In the genomic region with DNA sequence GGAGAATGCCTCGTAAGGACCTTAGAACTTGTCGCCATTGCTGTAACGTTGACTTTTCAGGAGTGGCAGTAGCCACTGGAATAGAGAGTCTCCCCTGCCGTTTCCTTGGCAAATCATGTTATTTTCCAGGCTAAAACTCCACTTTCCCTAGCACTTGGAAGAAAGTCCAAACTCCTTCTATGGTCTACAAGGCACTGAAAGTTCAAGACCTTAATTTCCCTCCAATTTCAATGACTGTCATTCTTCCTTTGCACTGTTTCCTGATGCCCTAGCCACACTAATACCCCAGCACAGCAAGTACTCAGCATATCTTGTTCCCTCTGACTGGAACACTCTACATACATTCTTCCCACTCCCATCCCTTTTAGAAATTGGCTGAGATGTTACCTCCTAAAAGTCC, we compare ENCODE assay signal across 10 cellular contexts. TPM values are rescaled to one million over a fixed set of nuclear protein-coding genes. Genes with fewer than 3 reads are reported as not detected.
DNase-seq lines count a peak whose midpoint lies in the region; ATAC-seq, FAIRE-seq and TF ChIP-seq lines count a peak whose summit lies in the region.
"Had no signal": no experiment of that assay in that cellular context is flagged by ENCODE, and none has a peak within 500 bp of the region (broad histone marks: within the 10 kb centered on the region; RNA-seq: fewer than 3 reads in every experiment).

No MANE protein-coding gene starts in this region.

- in situ Hi-C loops in HepG2 (cut with HindIII; ENCODE audit: extremely low pct_ligation_motif_present, low pct_unique_long_range_greater_than_20kb), result no loop called here

- no peak for TF ChIP-seq RAD21 in HepG2 (CRISPR knock-in tag; IDR thresholded peaks at IDR 0.05)

- CTCF ChIA-PET in activated CD8-positive, alpha-beta memory T cell treated with anti-CD3 and anti-CD28 coated beads, Interleukin-2, amount 10 ng/mL, durations not matched to agents 7 days and 5 days (lab: Charles Lee), result interaction anchor here (0.7 to 1.0 kb wide), 2 partner anchors 112 to 146 kb away, joined by 3 read pairs; no protein-coding TSS in a partner anchor
- CTCF ChIA-PET in HepG2 (lab: Yijun Ruan, JAX; ENCODE audit: low intra/inter-chr PET ratio, low total read pairs), result interaction anchor here (1.5 kb wide), 1 partner anchor 112 kb away, joined by 6 read pairs; no protein-coding TSS in a partner anchor

- WGBS in adrenal gland, 4 donors, result 81 to 85% (median 82%) methylated on average over 4 of the region's 4 CpGs
- WGBS in HepG2 (ENCODE audit: low lambda C conversion rate), result 50% methylated on average over 4 of the region's 4 CpGs

- H3K4me3 Mint-ChIP-seq in activated CD8-positive, alpha-beta memory T cell treated with anti-CD3 and anti-CD28 coated beads, Interleukin-2, amount 10 ng/mL, durations not matched to agents 7 days and 5 days, result peak overlapping the region; percentile 97

- POLR2A ChIA-PET in HepG2 (lab: Yijun Ruan, JAX), result no interaction called here

- no peaks in the 10 kb centered on the region for H3K27me3 ChIP-seq in adrenal gland
- no peaks in the 10 kb centered on the region; a peak in 1 of 5 replicates for H3K27me3 ChIP-seq in HepG2 (ENCODE audit: control insufficient read depth in 1 of 2, insufficient read depth in 2 of 2, low read length in 2 of 2)
- H3K27me3 ChIP-seq in thoracic aorta (replicated peaks; ENCODE audit: insufficient read depth), result no peaks in the 10 kb centered on the region

- peaks cover 3% of the 10 kb centered on the region for H3K36me3 Mint-ChIP-seq in activated CD8-positive, alpha-beta memory T cell treated with anti-CD3 and anti-CD28 coated beads, Interleukin-2, amount 10 ng/mL, durations not matched to agents 7 days and 5 days

- peak overlapping the region; percentile 74 for H3K4me2 ChIP-seq in HepG2 (ENCODE audit: low read depth, low read length)

- H3K27ac Mint-ChIP-seq in activated CD8-positive, alpha-beta memory T cell treated with anti-CD3 and anti-CD28 coated beads, Interleukin-2, amount 10 ng/mL, durations not matched to agents 7 days and 5 days, result peak overlapping the region; percentile 55

- intact Hi-C loops in adrenal gland (cut with DNase I), result no loop called here
- intact Hi-C loops in HepG2 (cut with micrococcal nuclease; ENCODE audit: unreplicated experiment), result loop anchor here (5.0 kb wide), 2 partner anchors 246 to 1439 kb away; a partner anchor contains a TSS
- intact Hi-C loops in posterior vena cava (cut with DNase I), result no loop called here

- no peak overlapping the region for H3K9ac ChIP-seq in HepG2 (ENCODE audit: insufficient read depth, low read depth, low read length)

- TF ChIP-seq CTCF in adrenal gland (IDR thresholded peaks at IDR 0.05), result no peak
- no peak for TF ChIP-seq CTCF in HepG2 (CRISPR knock-in tag; IDR thresholded peaks at IDR 0.05)
- no peak for TF ChIP-seq CTCF in thoracic aorta (IDR thresholded peaks at IDR 0.05)

- H3K4me1 ChIP-seq in adrenal gland (replicated peaks in 1 of 2) (peaks cover 6 to 16% of the 10 kb centered on the region in 2 donors), HepG2 (ENCODE audit: insufficient read depth, low read length) (peaks cover 24% of the 10 kb centered on the region), thoracic aorta (ENCODE audit: control insufficient read depth in 1 of 2, low read depth in 2 of 2) (peaks cover 11 to 33% of the 10 kb centered on the region in 2 donors)

- TF ChIP-seq POLR2A in adrenal gland (IDR thresholded peaks at IDR 0.05) (no peak), HepG2 (IDR thresholded peaks at IDR 0.05; ENCODE audit: insufficient read depth in 1 of 2, low read depth in 2 of 2, low read length in 2 of 2) (no peak)

- H3K79me2 ChIP-seq in HepG2 (ENCODE audit: insufficient read depth, low read length), result peaks cover 26% of the 10 kb centered on the region

- H3K9me3 ChIP-seq in adrenal gland (replicated peaks in 1 of 3), result no peaks in the 10 kb centered on the region
- H3K9me3 ChIP-seq in HepG2 (ENCODE audit: low read length), result no peaks in the 10 kb centered on the region
- H3K9me3 ChIP-seq in thoracic aorta, result no peaks in the 10 kb centered on the region

- no TSS peak for BruUV-seq in HepG2 (replicated peaks; lab: Mats Ljungman, UMichigan)

- TF ChIP-seq EP300 in HepG2 (IDR thresholded peaks at IDR 0.05; ENCODE audit: low read depth in 2 of 2, low read length in 2 of 2), result no peak
- TF ChIP-seq EP300 in HepG2 (CRISPR knock-in tag; IDR thresholded peaks at IDR 0.05; ENCODE audit: borderline replicate concordance), result no peak

- H3K36me3 ChIP-seq in adrenal gland (replicated peaks in 1 of 2) (no peaks in the 10 kb centered on the region), HepG2 (replicated peaks in 1 of 2; ENCODE audit: control insufficient read depth in 1 of 2, insufficient read depth in 2 of 2, low read length in 2 of 2) (no peaks in the 10 kb centered on the region), thoracic aorta (no peaks in the 10 kb centered on the region)

- peak overlapping the region in 1 of 4 donors; percentile 86 for H3K4me3 ChIP-seq in adrenal gland
- peak overlapping the region in 2 of 3 experiments; percentile 83 to 89; a peak in 3 of 6 replicates for H3K4me3 ChIP-seq in HepG2 (replicated peaks in 1 of 3; ENCODE audit: insufficient read depth in 1 of 3, low read depth in 2 of 3, low read length in 3 of 3)
- H3K4me3 ChIP-seq in thoracic aorta, result peak overlapping the region; percentile 97

- no peak for DNase-seq in activated CD8-positive, alpha-beta memory T cell treated with anti-CD3 and anti-CD28 coated beads, Interleukin-2, amount 10 ng/mL, durations not matched to agents 7 days and 5 days
- DNase-seq in activated CD8-positive, alpha-beta memory T cell treated with anti-CD3 and anti-CD28 coated beads for 24 hours, result no peak
- DNase-seq in adrenal gland (no peak), HepG2 (ENCODE audit: low spot score) (no peak), thoracic aorta (ENCODE audit: low spot score) (no peak), posterior vena cava (ENCODE audit: low spot score) (no peak), NCI-H1436 treated with DMSO at 0.1 percent for 48 hours (lab: John Stamatoyannopoulos, UW) (no peak)
- no peak for DNase-seq in stimulated activated CD4-positive, alpha-beta T cell treated with anti-CD3 and anti-CD28 coated beads, Interleukin-15, amount 100 ng/mL, for 24 hours

- no peaks in the 10 kb centered on the region for H3K9me3 Mint-ChIP-seq in activated CD8-positive, alpha-beta memory T cell treated with anti-CD3 and anti-CD28 coated beads, Interleukin-2, amount 10 ng/mL, durations not matched to agents 7 days and 5 days (ENCODE audit: low read depth)

- no peak for FAIRE-seq in HepG2 (lab: Jason Lieb, UNC)
- FAIRE-seq: colon, H54 had no signal

- ATAC-seq in activated CD8-positive, alpha-beta memory T cell treated with anti-CD3 and anti-CD28 coated beads, Interleukin-2, amount 10 ng/mL, durations not matched to agents 7 days and 5 days, result no peak
- ATAC-seq in HepG2 (no peak), thoracic aorta (ENCODE audit: insufficient number of reproducible peaks, low FRiP score, low read depth) (no peak)

- no peaks in the 10 kb centered on the region for H4K20me1 ChIP-seq in HepG2 (ENCODE audit: insufficient read depth, low read length)

- H3K27me3 Mint-ChIP-seq in activated CD8-positive, alpha-beta memory T cell treated with anti-CD3 and anti-CD28 coated beads, Interleukin-2, amount 10 ng/mL, durations not matched to agents 7 days and 5 days, result peaks cover 2% of the 10 kb centered on the region

- H3K4me1 Mint-ChIP-seq in activated CD8-positive, alpha-beta memory T cell treated with anti-CD3 and anti-CD28 coated beads, Interleukin-2, amount 10 ng/mL, durations not matched to agents 7 days and 5 days, result peaks cover 23% of the 10 kb centered on the region

- H3K27ac ChIP-seq in adrenal gland (peak overlapping the region in 3 of 5 donors; percentile 70 to 94 (median 93)), HepG2 (ENCODE audit: extremely low read length, insufficient read depth, low read length) (no peak overlapping the region), thoracic aorta (peak overlapping the region; percentile 98)

- peak overlapping the region; percentile 45 for H2AFZ ChIP-seq in HepG2 (ENCODE audit: low read length)

TF ChIP-seq in HepG2, 621 proteins besides CTCF, POLR2A, EP300 and RAD21 (continues in another document):
- TF ChIP-seq KLF16 (CRISPR knock-in tag; IDR thresholded peaks at IDR 0.05), result no peak

RNA-seq across cellular contexts. Expression of a gene that starts 1.8 kb away (rescaled TPM):
- total RNA-seq in activated CD8-positive, alpha-beta memory T cell treated with anti-CD3 and anti-CD28 coated beads, Interleukin-2, amount 10 ng/mL, durations not matched to agents 7 days and 5 days, result 10 to 100 TPM; 30.7 to 33.9 TPM
- total RNA-seq in adrenal gland, result 10 to 100 TPM in 6 of 8 donors, 1 to 10 TPM in 2; 5.1 to 18.7 (median 13.6) TPM
- polyA plus RNA-seq in adrenal gland, result 10 to 100 TPM; 16.6 to 21.0 (median 17.0) TPM
- total RNA-seq in HepG2 (2016; rRNA removed; fragmentation: Illumina TruSeq; extraction: Trizol), result 39.3 and 47.7 TPM in 2 replicates
- 47.1 and 47.5 TPM in 2 replicates for total RNA-seq in HepG2 (2016; cell fraction: cytosol; rRNA removed; fragmentation: Illumina TruSeq; extraction: Trizol; ENCODE audit: low read depth)
- total RNA-seq in HepG2 (2016; cell fraction: insoluble cytoplasmic fraction; rRNA removed; fragmentation: Illumina TruSeq; extraction: Trizol), result 38.0 and 46.0 TPM in 2 replicates
- 75.7 and 77.8 TPM in 2 replicates for total RNA-seq in HepG2 (2016; cell fraction: membrane; rRNA removed; fragmentation: Illumina TruSeq; extraction: Trizol)
- total RNA-seq in HepG2 (2016; cell fraction: nucleus; rRNA removed; fragmentation: Illumina TruSeq; extraction: Trizol), result 22.3 and 25.5 TPM in 2 replicates
- 20.2 and 25.3 TPM in 2 replicates for polyA plus RNA-seq in HepG2 (2011; rRNA removed)
- 10.7 and 14.1 TPM in 2 replicates for polyA plus RNA-seq in HepG2 (2011; cell fraction: cytosol; rRNA removed)
- polyA plus RNA-seq in HepG2 (2011; cell fraction: nucleus; rRNA removed), result 5.8 and 9.1 TPM in 2 replicates
- polyA plus RNA-seq in HepG2 (2012), result 22.0 and 27.1 TPM in 2 replicates
- 37.3 and 45.6 TPM in 2 replicates for polyA plus RNA-seq in HepG2 (2016; cell fraction: cytosol; fragmentation: Illumina TruSeq; extraction: Trizol; ENCODE audit: low read depth)
- 57.8 and 60.3 TPM in 2 replicates for polyA plus RNA-seq in HepG2 (2016; cell fraction: insoluble cytoplasmic fraction; fragmentation: Illumina TruSeq; extraction: Trizol; ENCODE audit: low read depth)
- polyA plus RNA-seq in HepG2 (2016; cell fraction: membrane; fragmentation: Illumina TruSeq; extraction: Trizol; ENCODE audit: low read depth), result 72.2 and 77.9 TPM in 2 replicates
- polyA plus RNA-seq in HepG2 (2016; cell fraction: nucleus; fragmentation: Illumina TruSeq; extraction: Trizol; ENCODE audit: insufficient read depth, low read depth), result 46.2 and 47.2 TPM in 2 replicates
- polyA minus RNA-seq in HepG2 (2011; rRNA and poly(A)+ RNA removed; ENCODE audit: low replicate concordance), result 4.1 and 10.0 TPM in 2 replicates
- polyA minus RNA-seq in HepG2 (2011; cell fraction: cytosol; rRNA and poly(A)+ RNA removed), result 13.8 and 17.3 TPM in 2 replicates
- polyA minus RNA-seq in HepG2 (2011; cell fraction: nucleus; rRNA and poly(A)+ RNA removed), result 9.4 and 10.9 TPM in 2 replicates
- total RNA-seq in thoracic aorta, result 1 to 10 TPM; 6.1 to 8.5 TPM
- total RNA-seq in posterior vena cava, result 10 to 100 TPM; 16.3 to 19.6 TPM
